8 cellular contexts compared by ENCODE assay signal in genomic region chr19:50383307-50383851, GRCh38. TPM values are rescaled to one million over a fixed set of nuclear protein-coding genes. Genes with fewer than 3 reads are reported as not detected.
DNase-seq lines count a peak whose midpoint lies in the region; ATAC-seq lines count a peak whose summit lies in the region.

No MANE protein-coding gene starts in this region.

- DNase-seq in GM04503 (ENCODE audit: low read depth) (peak; percentile 2), Karpas-422 (no peak), AML-193 (lab: John Stamatoyannopoulos, UW) (no peak), NAMALWA (ENCODE audit: low spot score) (no peak)
- no peak for DNase-seq in stimulated activated CD4-positive, alpha-beta T cell treated with anti-CD3 and anti-CD28 coated beads, Interleukin-15, amount 100 ng/mL, for 24 hours

- H3K4me1 ChIP-seq in Karpas-422 (ENCODE audit: low read length) = peaks cover 20% of the 10 kb centered on the region
- peaks cover 7% of the 10 kb centered on the region for H3K4me1 ChIP-seq in ectodermal cell (ENCODE audit: control insufficient read depth, insufficient read depth, low read length)
- peaks cover 18% of the 10 kb centered on the region for H3K4me1 ChIP-seq in neuron (ENCODE audit: insufficient read depth, low read length)

- no peaks in the 10 kb centered on the region for H3K27me3 ChIP-seq in Karpas-422 (ENCODE audit: low read length)
- no peaks in the 10 kb centered on the region for H3K27me3 ChIP-seq in ectodermal cell (ENCODE audit: control insufficient read depth, insufficient read depth, low read length, poor library complexity, severe bottlenecking)
- no peaks in the 10 kb centered on the region for H3K27me3 ChIP-seq in neuron (ENCODE audit: insufficient read depth, low read length)

- H3K79me2 ChIP-seq in Karpas-422 (ENCODE audit: low read length) = peaks cover 40% of the 10 kb centered on the region

- WGBS in ectodermal cell, 2 experiments = 43 to 48% methylated on average over 15 of the region's 15 CpGs

- H3K36me3 ChIP-seq in Karpas-422 (ENCODE audit: insufficient read depth, low read length) = peaks cover 33% of the 10 kb centered on the region
- peaks cover 30% of the 10 kb centered on the region for H3K36me3 ChIP-seq in ectodermal cell (ENCODE audit: control insufficient read depth, insufficient read depth, low read length)
- peaks cover 55% of the 10 kb centered on the region for H3K36me3 ChIP-seq in neuron (ENCODE audit: insufficient read depth, low read length)

- H3K9me3 ChIP-seq in Karpas-422 (ENCODE audit: low read length) (no peaks in the 10 kb centered on the region), ectodermal cell (ENCODE audit: control insufficient read depth, low read length) (no peaks in the 10 kb centered on the region), neuron (ENCODE audit: low read length) (no peaks in the 10 kb centered on the region)

- peak overlapping the region; percentile 64 for H3K27ac ChIP-seq in Karpas-422 (ENCODE audit: low read length)
- H3K27ac ChIP-seq in ectodermal cell (ENCODE audit: insufficient read depth, low read depth, low read length, poor library complexity, severe bottlenecking) = no peak overlapping the region

- H4K20me1 ChIP-seq in Karpas-422 (ENCODE audit: insufficient read depth, low read depth, low read length) = peaks cover 27% of the 10 kb centered on the region

- peak overlapping the region; percentile 63 for H3K9ac ChIP-seq in Karpas-422 (ENCODE audit: low read length)

- ATAC-seq in GM18517 (IDR thresholded peaks at IDR 0.05; ENCODE audit: unreplicated experiment) = no peak

- H2AFZ ChIP-seq in Karpas-422 (ENCODE audit: low read length) (no peak overlapping the region), neuron (ENCODE audit: low read depth, low read length) (no peak overlapping the region)

- H3K4me3 ChIP-seq in Karpas-422 (ENCODE audit: low read length) = peak overlapping the region; percentile 74
- H3K4me3 ChIP-seq in ectodermal cell (ENCODE audit: insufficient read depth, low read depth, low read length) = peak overlapping the region; percentile 65
- peak overlapping the region; percentile 73 for H3K4me3 ChIP-seq in neuron (ENCODE audit: low read length)

- no peaks in the 10 kb centered on the region for H3K9me2 ChIP-seq in Karpas-422 (replicated peaks; ENCODE audit: insufficient read depth, low read length)

- H3K4me2 ChIP-seq in Karpas-422 (ENCODE audit: low read depth, low read length, poor library complexity, severe bottlenecking) = peak overlapping the region; percentile 86

RNA-seq across cellular contexts. Expression of gene POLD1, which starts 0.8 kb away (rescaled TPM):
- total RNA-seq in Karpas-422 (2014; rRNA removed; shearing (Covaris generic); ENCODE audit: low replicate concordance) = 53.4 and 98.8 TPM in 2 replicates
- polyA plus RNA-seq in ectodermal cell (2013, experiment 1 of 4) = 157 TPM
- 134 TPM for polyA plus RNA-seq in ectodermal cell (2013, experiment 2 of 4)
- 98.3 TPM for polyA plus RNA-seq in ectodermal cell (2013, experiment 3 of 4)
- 99.4 TPM for polyA plus RNA-seq in ectodermal cell (2013, experiment 4 of 4)

RNA-seq across cellular contexts. Expression of gene NR1H2, which starts 7.1 kb away (rescaled TPM):
- total RNA-seq in Karpas-422 (2014; rRNA removed; shearing (Covaris generic); ENCODE audit: low replicate concordance) = 68.2 and 120 TPM in 2 replicates
- polyA plus RNA-seq in ectodermal cell (2013, experiment 1 of 4) = 36.5 TPM
- polyA plus RNA-seq in ectodermal cell (2013, experiment 2 of 4) = 35.2 TPM
- 23.8 TPM for polyA plus RNA-seq in ectodermal cell (2013, experiment 3 of 4)
- 27.4 TPM for polyA plus RNA-seq in ectodermal cell (2013, experiment 4 of 4)

RNA-seq across cellular contexts. Expression of gene NAPSA, which starts 17.9 kb away (rescaled TPM):
- total RNA-seq in Karpas-422 (2014; rRNA removed; shearing (Covaris generic); ENCODE audit: low replicate concordance) = 0.11 and 2.3 TPM in 2 replicates
- polyA plus RNA-seq in ectodermal cell (2013, experiment 1 of 4) = 0.39 TPM
- 0.37 TPM for polyA plus RNA-seq in ectodermal cell (2013, experiment 2 of 4)
- 0.69 TPM for polyA plus RNA-seq in ectodermal cell (2013, experiment 3 of 4)
- polyA plus RNA-seq in ectodermal cell (2013, experiment 4 of 4) = 0.73 TPM

RNA-seq across cellular contexts. Expression of gene SPIB, which starts 35.4 kb away (rescaled TPM):
- 221 and 239 TPM in 2 replicates for total RNA-seq in Karpas-422 (2014; rRNA removed; shearing (Covaris generic); ENCODE audit: low replicate concordance)
- 0.28 TPM for polyA plus RNA-seq in ectodermal cell (2013, experiment 1 of 4)
- 0.16 TPM for polyA plus RNA-seq in ectodermal cell (2013, experiment 2 of 4)
- polyA plus RNA-seq in ectodermal cell (2013, experiment 3 of 4) = 0.21 TPM
- 0.16 TPM for polyA plus RNA-seq in ectodermal cell (2013, experiment 4 of 4)

RNA-seq across cellular contexts. Expression of gene MYBPC2, which starts 49.3 kb away (rescaled TPM):
- 23.4 and 48.3 TPM in 2 replicates for total RNA-seq in Karpas-422 (2014; rRNA removed; shearing (Covaris generic); ENCODE audit: low replicate concordance)
- polyA plus RNA-seq in ectodermal cell (2013, experiment 1 of 4) = 0.87 TPM
- polyA plus RNA-seq in ectodermal cell (2013, experiment 2 of 4) = 0.98 TPM
- polyA plus RNA-seq in ectodermal cell (2013, experiment 3 of 4) = 0.59 TPM
- polyA plus RNA-seq in ectodermal cell (2013, experiment 4 of 4) = 1.0 TPM
